1 cellular context compared by ENCODE assay signal in the genomic region with DNA sequence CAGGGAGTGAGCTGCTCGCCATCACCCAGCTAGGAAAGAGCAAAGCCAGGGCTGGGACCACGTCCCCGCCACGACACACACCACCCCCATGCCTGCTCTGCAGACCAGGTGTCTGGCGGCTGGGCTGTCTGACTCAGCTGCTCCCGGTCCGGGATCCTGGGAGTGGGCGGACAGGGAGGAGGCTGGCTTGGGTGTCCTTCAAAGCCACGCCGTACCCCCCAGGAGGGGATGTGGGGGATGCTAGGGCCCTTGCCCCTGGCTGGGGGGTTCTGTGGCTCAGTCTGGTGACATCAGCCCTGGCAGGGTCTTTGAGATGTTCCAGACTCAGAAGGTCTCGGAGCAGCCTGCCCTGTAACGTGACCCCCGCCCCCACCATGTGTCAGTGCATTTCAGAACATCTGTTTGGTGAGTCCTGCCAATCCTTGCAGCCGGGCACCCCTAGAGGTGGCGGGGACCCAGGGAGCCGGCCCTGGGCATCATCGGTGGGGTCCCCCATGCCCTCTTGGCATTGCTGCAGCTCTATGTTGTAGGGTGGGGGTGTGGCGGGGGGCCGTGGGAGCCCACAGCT.
A peak's percentile ranks its signal among the peaks of the same experiment; 100 is the strongest.
TF ChIP-seq lines count a peak whose summit lies in the region.

No MANE protein-coding gene starts in this region.

TF ChIP-seq in HEK293, 187 proteins besides CTCF, POLR2A, EP300 and RAD21 (continued from another document):
- TF ChIP-seq ZNF624 (tag by site-specific recombination; IDR thresholded peaks at IDR 0.05) (no peak), GLIS1 (tag by site-specific recombination; IDR thresholded peaks at IDR 0.05) (peak; percentile 95), ZNF473 (tag by site-specific recombination; IDR thresholded peaks at IDR 0.05) (no peak), ZFHX2 (tag by site-specific recombination; conservative IDR thresholded peaks at IDR 0.05) (peak; percentile 96), ZNF600 (tag by site-specific recombination; IDR thresholded peaks at IDR 0.05) (peak; percentile 72), ZNF426 (tag by site-specific recombination; IDR thresholded peaks at IDR 0.05) (no peak), ZNF837 (tag by site-specific recombination; IDR thresholded peaks at IDR 0.05) (no peak), EGR2 (tag by site-specific recombination; IDR thresholded peaks at IDR 0.05; ENCODE audit: low read depth) (peak; percentile 89), ZNF660 (tag by site-specific recombination; IDR thresholded peaks at IDR 0.05) (no peak), ZNF184 (tag by site-specific recombination; IDR thresholded peaks at IDR 0.05) (no peak), YY1 (tag by site-specific recombination; IDR thresholded peaks at IDR 0.05) (no peak), KLF8 (tag by site-specific recombination; IDR thresholded peaks at IDR 0.05) (no peak), ZNF292 (tag by site-specific recombination; IDR thresholded peaks at IDR 0.05; ENCODE audit: borderline replicate concordance, low read depth) (no peak)
- TF ChIP-seq, protein P1, sequence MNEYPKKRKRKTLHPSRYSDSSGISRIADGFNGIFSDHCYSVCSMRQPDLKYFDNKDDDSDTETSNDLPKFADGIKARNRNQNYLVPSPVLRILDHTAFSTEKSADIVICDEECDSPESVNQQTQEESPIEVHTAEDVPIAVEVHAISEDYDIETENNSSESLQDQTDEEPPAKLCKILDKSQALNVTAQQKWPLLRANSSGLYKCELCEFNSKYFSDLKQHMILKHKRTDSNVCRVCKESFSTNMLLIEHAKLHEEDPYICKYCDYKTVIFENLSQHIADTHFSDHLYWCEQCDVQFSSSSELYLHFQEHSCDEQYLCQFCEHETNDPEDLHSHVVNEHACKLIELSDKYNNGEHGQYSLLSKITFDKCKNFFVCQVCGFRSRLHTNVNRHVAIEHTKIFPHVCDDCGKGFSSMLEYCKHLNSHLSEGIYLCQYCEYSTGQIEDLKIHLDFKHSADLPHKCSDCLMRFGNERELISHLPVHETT (tag by site-specific recombination; IDR thresholded peaks at IDR 0.05) = no peak
- TF ChIP-seq, protein P2, sequence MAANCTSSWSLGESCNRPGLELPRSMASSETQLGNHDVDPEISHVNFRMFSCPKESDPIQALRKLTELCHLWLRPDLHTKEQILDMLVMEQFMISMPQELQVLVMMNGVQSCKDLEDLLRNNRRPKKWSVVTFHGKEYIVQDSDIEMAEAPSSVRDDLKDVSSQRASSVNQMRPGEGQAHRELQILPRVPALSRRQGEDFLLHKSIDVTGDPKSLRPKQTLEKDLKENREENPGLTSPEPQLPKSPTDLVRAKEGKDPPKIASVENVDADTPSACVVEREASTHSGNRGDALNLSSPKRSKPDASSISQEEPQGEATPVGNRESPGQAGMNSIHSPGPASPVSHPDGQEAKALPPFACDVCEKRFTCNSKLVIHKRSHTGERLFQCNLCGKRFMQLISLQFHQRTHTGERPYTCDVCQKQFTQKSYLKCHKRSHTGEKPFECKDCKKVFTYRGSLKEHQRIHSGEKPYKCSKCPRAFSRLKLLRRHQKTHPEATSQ (tag by site-specific recombination; IDR thresholded peaks at IDR 0.05) = no peak
- TF ChIP-seq, protein P3, sequence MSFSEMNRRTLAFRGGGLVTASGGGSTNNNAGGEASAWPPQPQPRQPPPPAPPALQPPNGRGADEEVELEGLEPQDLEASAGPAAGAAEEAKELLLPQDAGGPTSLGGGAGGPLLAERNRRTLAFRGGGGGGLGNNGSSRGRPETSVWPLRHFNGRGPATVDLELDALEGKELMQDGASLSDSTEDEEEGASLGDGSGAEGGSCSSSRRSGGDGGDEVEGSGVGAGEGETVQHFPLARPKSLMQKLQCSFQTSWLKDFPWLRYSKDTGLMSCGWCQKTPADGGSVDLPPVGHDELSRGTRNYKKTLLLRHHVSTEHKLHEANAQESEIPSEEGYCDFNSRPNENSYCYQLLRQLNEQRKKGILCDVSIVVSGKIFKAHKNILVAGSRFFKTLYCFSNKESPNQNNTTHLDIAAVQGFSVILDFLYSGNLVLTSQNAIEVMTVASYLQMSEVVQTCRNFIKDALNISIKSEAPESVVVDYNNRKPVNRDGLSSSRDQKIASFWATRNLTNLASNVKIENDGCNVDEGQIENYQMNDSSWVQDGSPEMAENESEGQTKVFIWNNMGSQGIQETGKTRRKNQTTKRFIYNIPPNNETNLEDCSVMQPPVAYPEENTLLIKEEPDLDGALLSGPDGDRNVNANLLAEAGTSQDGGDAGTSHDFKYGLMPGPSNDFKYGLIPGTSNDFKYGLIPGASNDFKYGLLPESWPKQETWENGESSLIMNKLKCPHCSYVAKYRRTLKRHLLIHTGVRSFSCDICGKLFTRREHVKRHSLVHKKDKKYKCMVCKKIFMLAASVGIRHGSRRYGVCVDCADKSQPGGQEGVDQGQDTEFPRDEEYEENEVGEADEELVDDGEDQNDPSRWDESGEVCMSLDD (tag by site-specific recombination; IDR thresholded peaks at IDR 0.05) = 0 out of 2 replicates have a peak, but pooled peaks have one; percentile 28
- TF ChIP-seq, protein P4, sequence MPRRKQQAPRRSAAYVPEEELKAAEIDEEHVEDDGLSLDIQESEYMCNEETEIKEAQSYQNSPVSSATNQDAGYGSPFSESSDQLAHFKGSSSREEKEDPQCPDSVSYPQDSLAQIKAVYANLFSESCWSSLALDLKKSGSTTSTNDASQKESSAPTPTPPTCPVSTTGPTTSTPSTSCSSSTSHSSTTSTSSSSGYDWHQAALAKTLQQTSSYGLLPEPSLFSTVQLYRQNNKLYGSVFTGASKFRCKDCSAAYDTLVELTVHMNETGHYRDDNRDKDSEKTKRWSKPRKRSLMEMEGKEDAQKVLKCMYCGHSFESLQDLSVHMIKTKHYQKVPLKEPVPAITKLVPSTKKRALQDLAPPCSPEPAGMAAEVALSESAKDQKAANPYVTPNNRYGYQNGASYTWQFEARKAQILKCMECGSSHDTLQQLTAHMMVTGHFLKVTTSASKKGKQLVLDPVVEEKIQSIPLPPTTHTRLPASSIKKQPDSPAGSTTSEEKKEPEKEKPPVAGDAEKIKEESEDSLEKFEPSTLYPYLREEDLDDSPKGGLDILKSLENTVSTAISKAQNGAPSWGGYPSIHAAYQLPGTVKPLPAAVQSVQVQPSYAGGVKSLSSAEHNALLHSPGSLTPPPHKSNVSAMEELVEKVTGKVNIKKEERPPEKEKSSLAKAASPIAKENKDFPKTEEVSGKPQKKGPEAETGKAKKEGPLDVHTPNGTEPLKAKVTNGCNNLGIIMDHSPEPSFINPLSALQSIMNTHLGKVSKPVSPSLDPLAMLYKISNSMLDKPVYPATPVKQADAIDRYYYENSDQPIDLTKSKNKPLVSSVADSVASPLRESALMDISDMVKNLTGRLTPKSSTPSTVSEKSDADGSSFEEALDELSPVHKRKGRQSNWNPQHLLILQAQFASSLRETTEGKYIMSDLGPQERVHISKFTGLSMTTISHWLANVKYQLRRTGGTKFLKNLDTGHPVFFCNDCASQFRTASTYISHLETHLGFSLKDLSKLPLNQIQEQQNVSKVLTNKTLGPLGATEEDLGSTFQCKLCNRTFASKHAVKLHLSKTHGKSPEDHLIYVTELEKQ (tag by site-specific recombination; IDR thresholded peaks at IDR 0.05; ENCODE audit: borderline replicate concordance) = no peak
- TF ChIP-seq, protein P5, sequence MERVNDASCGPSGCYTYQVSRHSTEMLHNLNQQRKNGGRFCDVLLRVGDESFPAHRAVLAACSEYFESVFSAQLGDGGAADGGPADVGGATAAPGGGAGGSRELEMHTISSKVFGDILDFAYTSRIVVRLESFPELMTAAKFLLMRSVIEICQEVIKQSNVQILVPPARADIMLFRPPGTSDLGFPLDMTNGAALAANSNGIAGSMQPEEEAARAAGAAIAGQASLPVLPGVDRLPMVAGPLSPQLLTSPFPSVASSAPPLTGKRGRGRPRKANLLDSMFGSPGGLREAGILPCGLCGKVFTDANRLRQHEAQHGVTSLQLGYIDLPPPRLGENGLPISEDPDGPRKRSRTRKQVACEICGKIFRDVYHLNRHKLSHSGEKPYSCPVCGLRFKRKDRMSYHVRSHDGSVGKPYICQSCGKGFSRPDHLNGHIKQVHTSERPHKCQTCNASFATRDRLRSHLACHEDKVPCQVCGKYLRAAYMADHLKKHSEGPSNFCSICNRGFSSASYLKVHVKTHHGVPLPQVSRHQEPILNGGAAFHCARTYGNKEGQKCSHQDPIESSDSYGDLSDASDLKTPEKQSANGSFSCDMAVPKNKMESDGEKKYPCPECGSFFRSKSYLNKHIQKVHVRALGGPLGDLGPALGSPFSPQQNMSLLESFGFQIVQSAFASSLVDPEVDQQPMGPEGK (tag by site-specific recombination; IDR thresholded peaks at IDR 0.05) = peak; percentile 70
- TF ChIP-seq, protein P6, sequence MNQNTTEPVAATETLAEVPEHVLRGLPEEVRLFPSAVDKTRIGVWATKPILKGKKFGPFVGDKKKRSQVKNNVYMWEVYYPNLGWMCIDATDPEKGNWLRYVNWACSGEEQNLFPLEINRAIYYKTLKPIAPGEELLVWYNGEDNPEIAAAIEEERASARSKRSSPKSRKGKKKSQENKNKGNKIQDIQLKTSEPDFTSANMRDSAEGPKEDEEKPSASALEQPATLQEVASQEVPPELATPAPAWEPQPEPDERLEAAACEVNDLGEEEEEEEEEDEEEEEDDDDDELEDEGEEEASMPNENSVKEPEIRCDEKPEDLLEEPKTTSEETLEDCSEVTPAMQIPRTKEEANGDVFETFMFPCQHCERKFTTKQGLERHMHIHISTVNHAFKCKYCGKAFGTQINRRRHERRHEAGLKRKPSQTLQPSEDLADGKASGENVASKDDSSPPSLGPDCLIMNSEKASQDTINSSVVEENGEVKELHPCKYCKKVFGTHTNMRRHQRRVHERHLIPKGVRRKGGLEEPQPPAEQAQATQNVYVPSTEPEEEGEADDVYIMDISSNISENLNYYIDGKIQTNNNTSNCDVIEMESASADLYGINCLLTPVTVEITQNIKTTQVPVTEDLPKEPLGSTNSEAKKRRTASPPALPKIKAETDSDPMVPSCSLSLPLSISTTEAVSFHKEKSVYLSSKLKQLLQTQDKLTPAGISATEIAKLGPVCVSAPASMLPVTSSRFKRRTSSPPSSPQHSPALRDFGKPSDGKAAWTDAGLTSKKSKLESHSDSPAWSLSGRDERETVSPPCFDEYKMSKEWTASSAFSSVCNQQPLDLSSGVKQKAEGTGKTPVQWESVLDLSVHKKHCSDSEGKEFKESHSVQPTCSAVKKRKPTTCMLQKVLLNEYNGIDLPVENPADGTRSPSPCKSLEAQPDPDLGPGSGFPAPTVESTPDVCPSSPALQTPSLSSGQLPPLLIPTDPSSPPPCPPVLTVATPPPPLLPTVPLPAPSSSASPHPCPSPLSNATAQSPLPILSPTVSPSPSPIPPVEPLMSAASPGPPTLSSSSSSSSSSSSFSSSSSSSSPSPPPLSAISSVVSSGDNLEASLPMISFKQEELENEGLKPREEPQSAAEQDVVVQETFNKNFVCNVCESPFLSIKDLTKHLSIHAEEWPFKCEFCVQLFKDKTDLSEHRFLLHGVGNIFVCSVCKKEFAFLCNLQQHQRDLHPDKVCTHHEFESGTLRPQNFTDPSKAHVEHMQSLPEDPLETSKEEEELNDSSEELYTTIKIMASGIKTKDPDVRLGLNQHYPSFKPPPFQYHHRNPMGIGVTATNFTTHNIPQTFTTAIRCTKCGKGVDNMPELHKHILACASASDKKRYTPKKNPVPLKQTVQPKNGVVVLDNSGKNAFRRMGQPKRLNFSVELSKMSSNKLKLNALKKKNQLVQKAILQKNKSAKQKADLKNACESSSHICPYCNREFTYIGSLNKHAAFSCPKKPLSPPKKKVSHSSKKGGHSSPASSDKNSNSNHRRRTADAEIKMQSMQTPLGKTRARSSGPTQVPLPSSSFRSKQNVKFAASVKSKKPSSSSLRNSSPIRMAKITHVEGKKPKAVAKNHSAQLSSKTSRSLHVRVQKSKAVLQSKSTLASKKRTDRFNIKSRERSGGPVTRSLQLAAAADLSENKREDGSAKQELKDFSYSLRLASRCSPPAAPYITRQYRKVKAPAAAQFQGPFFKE (tag by site-specific recombination; IDR thresholded peaks at IDR 0.05; ENCODE audit: borderline replicate concordance) = no peak
- TF ChIP-seq, protein P7, sequence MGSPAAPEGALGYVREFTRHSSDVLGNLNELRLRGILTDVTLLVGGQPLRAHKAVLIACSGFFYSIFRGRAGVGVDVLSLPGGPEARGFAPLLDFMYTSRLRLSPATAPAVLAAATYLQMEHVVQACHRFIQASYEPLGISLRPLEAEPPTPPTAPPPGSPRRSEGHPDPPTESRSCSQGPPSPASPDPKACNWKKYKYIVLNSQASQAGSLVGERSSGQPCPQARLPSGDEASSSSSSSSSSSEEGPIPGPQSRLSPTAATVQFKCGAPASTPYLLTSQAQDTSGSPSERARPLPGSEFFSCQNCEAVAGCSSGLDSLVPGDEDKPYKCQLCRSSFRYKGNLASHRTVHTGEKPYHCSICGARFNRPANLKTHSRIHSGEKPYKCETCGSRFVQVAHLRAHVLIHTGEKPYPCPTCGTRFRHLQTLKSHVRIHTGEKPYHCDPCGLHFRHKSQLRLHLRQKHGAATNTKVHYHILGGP (tag by site-specific recombination; IDR thresholded peaks at IDR 0.05) = no peak
